Comparison of ENCODE assay signal across 12 cellular contexts in genomic region chr17:27577884-27578717, GRCh38. TPM values are rescaled to one million over a fixed set of nuclear protein-coding genes. Genes with fewer than 3 reads are reported as not detected.
A peak's percentile ranks its signal among the peaks of the same experiment; 100 is the strongest.
DNase-seq lines count a peak whose midpoint lies in the region; ATAC-seq and TF ChIP-seq lines count a peak whose summit lies in the region.
"Had no signal": no experiment of that assay in that cellular context is flagged by ENCODE, and none has a peak within 500 bp of the region (broad histone marks: within the 10 kb centered on the region; RNA-seq: fewer than 3 reads in every experiment).

No MANE protein-coding gene starts in this region.

- H3K36me3 ChIP-seq in Panc1 (ENCODE audit: control insufficient read depth, insufficient read depth, low read length), result no peaks in the 10 kb centered on the region

- DNase-seq in EH (ENCODE audit: low read depth) (peak; percentile 38), Panc1 (ENCODE audit: low read depth, low spot score) (no peak), fibroblast of pulmonary artery (ENCODE audit: low read depth) (peak; percentile 70), sciatic nerve (ENCODE audit: low spot score) (no peak), SKM-1 treated with dmso at 0.1 percent for 144 hours (lab: John Stamatoyannopoulos, UW; ENCODE audit: unreplicated experiment) (no peak), NCI-H2081 (lab: John Stamatoyannopoulos, UW) (no peak), KBM-7 (no peak), mesenteric fat pad (ENCODE audit: low spot score) (no peak)
- DNase-seq: activated CD4-positive, alpha-beta T cell treated with anti-CD3 and anti-CD28 coated beads for 1 hour; HFFc6; NCI-H2171 had no signal

- in situ Hi-C loops in Panc1 (cut with HindIII; ENCODE audit: low pct_unique_long_range_greater_than_20kb, low sequenced_read_pairs), result no loop called here
- in situ Hi-C loops in KBM-7 (cut with MboI; ENCODE audit: low pct_unique_long_range_greater_than_20kb, low sequenced_read_pairs), result no loop called here

- POLR2A ChIA-PET in Panc1 (lab: Charles Lee), result no interaction called here

- H3K27ac ChIP-seq in Panc1 (ENCODE audit: low read length), result peak overlapping the region; percentile 8; the same call in 1 of the 2 replicates
- H3K27ac ChIP-seq: epithelial cell of prostate had no signal

- H3K4me3 ChIP-seq in Panc1 (ENCODE audit: low read depth in 2 of 2, low read length in 2 of 2) (no peak overlapping the region), fibroblast of pulmonary artery (replicated peaks; ENCODE audit: low read depth, low read length) (no peak overlapping the region)

- no peaks in the 10 kb centered on the region for H3K9me3 ChIP-seq in Panc1 (ENCODE audit: control insufficient read depth, insufficient read depth, low read depth, low read length)

- no TSS peak for BruUV-seq in Panc1 (replicated peaks; lab: Mats Ljungman, UMichigan)

- ATAC-seq in Panc1, result peak; percentile 39
- ATAC-seq in sciatic nerve, result peak; percentile 75

- CTCF ChIA-PET in Panc1 (lab: Charles Lee), result interaction anchor here (1.0 kb wide), 1 partner anchor 22 kb away, joined by 19 read pairs; no protein-coding TSS in a partner anchor

- no peak for TF ChIP-seq CTCF in Panc1 (IDR thresholded peaks at IDR 0.05)
- no peak for TF ChIP-seq CTCF in fibroblast of pulmonary artery (IDR thresholded peaks at IDR 0.05; ENCODE audit: low read length, missing control alignments)

- peaks cover 23% of the 10 kb centered on the region for H3K4me1 ChIP-seq in Panc1 (ENCODE audit: control insufficient read depth, insufficient read depth, low read length)

- no peaks in the 10 kb centered on the region for H3K27me3 ChIP-seq in Panc1 (ENCODE audit: control insufficient read depth, insufficient read depth, low read length)

- intact Hi-C loops in Panc1 (cut with micrococcal nuclease; ENCODE audit: unreplicated experiment), result no loop called here
- intact Hi-C loops in sciatic nerve (cut with DNase I), result no loop called here

RNA-seq across cellular contexts. Expression of gene LGALS9, which starts 52.9 kb away (rescaled TPM):
- total RNA-seq in Panc1 (2021; ENCODE audit: unreplicated experiment) (1.6 TPM), sciatic nerve (41.8 TPM), mesenteric fat pad (116 TPM)
- polyA plus RNA-seq in Panc1 (2012; ENCODE audit: insufficient read length), result 1.2 TPM

Comparison
In these comparisons a context has a peak if more than half of its experiments do, and no peak if none do; other contexts are left out.
1. DNase-seq: peak in EH (single experiment) and fibroblast of pulmonary artery (single experiment); none in Panc1 (single experiment), sciatic nerve (single experiment), SKM-1 treated with dmso at 0.1 percent for 144 hours (single experiment), NCI-H2081 (0 of 2), KBM-7 (single experiment) and mesenteric fat pad (single experiment).
2. RNA of gene LGALS9, which starts 52.9 kb away (total RNA-seq): 116 TPM in mesenteric fat pad (single experiment) and 41.8 TPM in sciatic nerve (single experiment); 1.6 TPM in Panc1 (single experiment); every median in the first group is over 10 times any median in the second.